22 cellular contexts compared by ENCODE assay signal in genomic region chr5:71631070-71631469, GRCh38. TPM values are rescaled to one million over a fixed set of nuclear protein-coding genes. Genes with fewer than 3 reads are reported as not detected.
DNase-seq lines count a peak whose midpoint lies in the region; ATAC-seq, FAIRE-seq and TF ChIP-seq lines count a peak whose summit lies in the region.
"Had no signal": no experiment of that assay in that cellular context is flagged by ENCODE, and none has a peak within 500 bp of the region (broad histone marks: within the 10 kb centered on the region; RNA-seq: fewer than 3 reads in every experiment).

No MANE protein-coding gene starts in this region.

- H3K9me3 ChIP-seq in heart left ventricle (peaks cover 0 to 5% (median 0%) of the 10 kb centered on the region in 12 donors), pancreas (no peaks in the 10 kb centered on the region)

- TF ChIP-seq CTCF in heart left ventricle (IDR thresholded peaks at IDR 0.05): no peak
- no peak for TF ChIP-seq CTCF in pancreas (IDR thresholded peaks at IDR 0.05)

- TF ChIP-seq POLR2A in heart left ventricle (IDR thresholded peaks at IDR 0.05): no peak

- FAIRE-seq in pancreas (lab: Jason Lieb, UNC): no peak
- FAIRE-seq: A204.1, GM12891, GM18507 had no signal

- peaks cover 0 to 46% (median 27%) of the 10 kb centered on the region in 9 donors for H3K36me3 ChIP-seq in heart left ventricle
- no peaks in the 10 kb centered on the region for H3K36me3 ChIP-seq in pancreas

- intact Hi-C loops in Right ventricle myocardium inferior (cut with DNase I): loop anchor here (1.0 kb wide), 1 partner anchor 117 kb away; no protein-coding TSS in a partner anchor
- intact Hi-C loops in cardiac septum (cut with DNase I): no loop called here
- intact Hi-C loops in heart left ventricle (cut with DNase I): no loop called here
- intact Hi-C loops in pancreas (cut with DNase I): no loop called here

- no peaks in the 10 kb centered on the region for H3K27me3 ChIP-seq in heart left ventricle
- no peaks in the 10 kb centered on the region for H3K27me3 ChIP-seq in pancreas
- H3K27me3 ChIP-seq: BLaER1 treated with 17β-estradiol and CSF1 and Interleukin-3, amounts not matched to agents 10 nM and 100 nM had no signal

- H3K4me1 ChIP-seq in heart left ventricle (peaks cover 0 to 9% (median under 1%) of the 10 kb centered on the region in 12 donors), pancreas (no peaks in the 10 kb centered on the region)
- H3K4me1 ChIP-seq: BLaER1 treated with 17β-estradiol and CSF1 and Interleukin-3, amounts not matched to agents 10 nM and 100 nM had no signal

- ATAC-seq in Right ventricle myocardium inferior (peak; percentile 96), heart left ventricle (peak; percentile 96 to 99 (median 98)), pancreas (peak in 3 of 4 donors; percentile 40 to 73 (median 44))
- ATAC-seq: Panc1 had no signal

- DNase-seq in Right ventricle myocardium inferior (ENCODE audit: missing footprints): no peak
- no peak for DNase-seq in cardiac septum (ENCODE audit: low spot score)
- peak in 4 of 5 donors; percentile 32 to 75 (median 51) for DNase-seq in heart left ventricle
- DNase-seq in pancreas: no peak
- DNase-seq in H4 (ENCODE audit: low spot score): no peak
- DNase-seq in COLO668 (lab: John Stamatoyannopoulos, UW; ENCODE audit: unreplicated experiment): no peak
- DNase-seq in T-helper 1 cell: no peak
- no peak for DNase-seq in NCI-H146 (lab: John Stamatoyannopoulos, UW)
- DNase-seq: DMS 273 treated with DMSO at 0.1 percent for 48 hours, GF-D8, GM23248, KBM-7, MV-4-11, NCI-H1417 treated with DMSO at 0.1 percent for 48 hours, NCI-H2029 treated with DMSO at 0.1 percent for 48 hours, NCI-H2171 treated with DMSO at 0.1 percent for 48 hours, NCI-H446 treated with DMSO at 0.1 percent for 48 hours had no signal

- 36 to 57% (median 52%) methylated on average over 4 of the region's 4 CpGs for WGBS in heart left ventricle, 4 donors
- whole genome bisulfite sequencing in pancreas, 2 donors: 73 to 78% methylated on average over 4 of the region's 4 CpGs

- peak overlapping the region in 7 of 12 donors; percentile 11 to 60 (median 35) for H3K27ac ChIP-seq in heart left ventricle
- H3K27ac ChIP-seq in pancreas: no peak overlapping the region
- H3K27ac ChIP-seq: BLaER1 treated with 17β-estradiol and CSF1 and Interleukin-3, amounts not matched to agents 10 nM and 100 nM; GM23248 had no signal

- no peak overlapping the region for H3K4me3 ChIP-seq in heart left ventricle
- H3K4me3 ChIP-seq in pancreas: no peak overlapping the region
- H3K4me3 ChIP-seq: BLaER1 treated with 17β-estradiol and CSF1 and Interleukin-3, amounts not matched to agents 10 nM and 100 nM; GM23248 had no signal

RNA-seq across cellular contexts. Expression of gene MCCC2, which starts 43.9 kb away (rescaled TPM):
- total RNA-seq in Right ventricle myocardium inferior: 115 TPM
- 85.6 TPM for total RNA-seq in cardiac septum
- total RNA-seq in heart left ventricle: 100 to 1,000 TPM in 5 of 9 donors, 10 to 100 TPM in 4; 85.3 to 153 (median 106) TPM
- 10 to 100 TPM; 74.3 to 82.0 TPM for polyA plus RNA-seq in heart left ventricle
- total RNA-seq in pancreas: 10 to 100 TPM; 15.6 to 26.3 (median 22.5) TPM
- polyA plus RNA-seq in pancreas: 10 to 100 TPM; 12.5 to 19.9 TPM
- 46.2 and 50.3 TPM in 2 replicates for total RNA-seq in H4 (2014; rRNA removed; shearing (Covaris generic))

Comparison
In these comparisons a context has a peak if more than half of its experiments do, and no peak if none do; other contexts are left out.
1. DNase-seq: peak in heart left ventricle (4 of 5); none in Right ventricle myocardium inferior (single experiment), cardiac septum (single experiment), pancreas (0 of 6), H4 (single experiment), COLO668 (single experiment), T-helper 1 cell (0 of 5) and NCI-H146 (single experiment).
2. ATAC-seq: peak in every context shown above with its lines; median percentile 98 in heart left ventricle; 96 in Right ventricle myocardium inferior; 44 in pancreas.
3. H3K27ac ChIP-seq: peak in heart left ventricle (7 of 12); none in pancreas (0 of 4).